8 cellular contexts compared by ENCODE assay signal in the genomic region with DNA sequence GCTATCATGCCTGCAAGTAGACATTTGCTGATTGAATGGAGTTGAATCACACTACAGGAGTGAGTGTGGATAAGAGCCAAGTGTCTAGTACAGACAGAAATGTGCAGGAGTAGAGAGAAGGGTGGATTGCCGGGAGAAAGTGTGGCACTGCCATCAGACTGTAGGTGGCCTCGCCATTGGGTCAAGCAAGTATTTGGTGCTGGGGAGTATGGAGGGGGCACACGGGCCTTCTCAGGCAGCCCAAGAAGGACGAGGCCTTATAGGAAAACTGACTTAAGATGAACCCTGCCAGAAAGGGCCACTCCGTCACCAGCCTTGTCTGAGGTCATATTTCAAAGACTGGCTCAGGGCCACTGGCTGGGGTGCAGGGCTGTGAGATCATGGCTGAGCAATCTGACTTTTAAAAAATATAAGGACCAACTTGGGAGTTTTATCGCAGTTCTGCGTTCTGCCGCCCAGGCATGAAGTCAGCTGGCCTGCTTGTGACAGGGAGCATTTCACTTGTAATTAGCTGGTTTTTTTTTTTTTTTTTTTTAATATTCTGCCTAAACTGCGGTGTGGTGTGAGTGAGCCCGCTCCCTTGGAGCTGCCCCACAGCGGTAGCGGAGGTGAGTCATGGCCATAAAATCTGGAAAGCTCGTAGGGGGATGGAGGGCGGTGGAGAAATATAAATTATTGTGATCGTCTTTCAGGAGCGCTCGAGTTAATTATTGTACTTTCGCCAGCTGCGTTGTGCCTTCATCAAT.
DNase-seq lines count a peak whose midpoint lies in the region; ATAC-seq and TF ChIP-seq lines count a peak whose summit lies in the region.

No MANE protein-coding gene starts in this region.

- peak; percentile 80 for DNase-seq in AG08396 (ENCODE audit: low spot score)
- peak; percentile 81 for DNase-seq in MG63
- peak; percentile 94 for DNase-seq in astrocyte of the spinal cord (ENCODE audit: low read depth, low spot score)
- DNase-seq in lower leg skin (ENCODE audit: low spot score in 2 of 2): peak; percentile 16 to 86
- no peak for DNase-seq in activated CD4-positive, alpha-beta memory T cell treated with anti-CD3 and anti-CD28 coated beads for 36 hours
- DNase-seq in mucosa of gallbladder (ENCODE audit: low spot score): no peak

- no peak for TF ChIP-seq POLR2A in lower leg skin (IDR thresholded peaks at IDR 0.05)

- WGBS in lower leg skin, 2 donors: 35 to 41% methylated on average over 19 of the region's 19 CpGs

- no peak overlapping the region for H3K4me3 Mint-ChIP-seq in activated CD4-positive, alpha-beta memory T cell treated with anti-CD3 and anti-CD28 coated beads for 36 hours

- no peaks in the 10 kb centered on the region for H3K27me3 ChIP-seq in MG63

- intact Hi-C loops in lower leg skin (cut with DNase I; ENCODE audit: low total_unique reads): no loop called here
- intact Hi-C loops in activated CD4-positive, alpha-beta memory T cell treated with anti-CD3 and anti-CD28 coated beads for 36 hours (cut with micrococcal nuclease): no loop called here

- no peaks in the 10 kb centered on the region for H3K36me3 Mint-ChIP-seq in activated CD4-positive, alpha-beta memory T cell treated with anti-CD3 and anti-CD28 coated beads for 36 hours

- H3K4me1 Mint-ChIP-seq in activated CD4-positive, alpha-beta memory T cell treated with anti-CD3 and anti-CD28 coated beads for 36 hours (ENCODE audit: low read depth): no peaks in the 10 kb centered on the region

- ATAC-seq in HG03571 (IDR thresholded peaks at IDR 0.05; ENCODE audit: unreplicated experiment): no peak
- ATAC-seq in GM21576 (IDR thresholded peaks at IDR 0.05; ENCODE audit: unreplicated experiment): no peak

- POLR2A ChIA-PET in activated CD4-positive, alpha-beta memory T cell treated with anti-CD3 and anti-CD28 coated beads for 36 hours (lab: Charles Lee): no interaction called here

- peaks cover 2% of the 10 kb centered on the region for H3K27me3 Mint-ChIP-seq in activated CD4-positive, alpha-beta memory T cell treated with anti-CD3 and anti-CD28 coated beads for 36 hours

- peak overlapping the region; percentile 20; the same call in 1 of the 2 replicates for H3K4me3 ChIP-seq in MG63
- H3K4me3 ChIP-seq in astrocyte of the spinal cord (ENCODE audit: low read depth, low read length): no peak overlapping the region
- no peak overlapping the region for H3K4me3 ChIP-seq in lower leg skin (ENCODE audit: low read depth, poor library complexity, severe bottlenecking)

- in situ Hi-C loops in astrocyte of the spinal cord (cut with HindIII; ENCODE audit: low sequenced_read_pairs): no loop called here

- H3K27ac Mint-ChIP-seq in activated CD4-positive, alpha-beta memory T cell treated with anti-CD3 and anti-CD28 coated beads for 36 hours: no peak overlapping the region

- H3K36me3 ChIP-seq in MG63: no peaks in the 10 kb centered on the region

- no peaks in the 10 kb centered on the region for H3K9me3 ChIP-seq in MG63

- CTCF ChIA-PET in activated CD4-positive, alpha-beta memory T cell treated with anti-CD3 and anti-CD28 coated beads for 36 hours (lab: Charles Lee): no interaction called here

- no peak for TF ChIP-seq CTCF in astrocyte of the spinal cord (IDR thresholded peaks at IDR 0.05; ENCODE audit: low read depth, low read length)
- no peak for TF ChIP-seq CTCF in lower leg skin (IDR thresholded peaks at IDR 0.05)

- H3K9me3 Mint-ChIP-seq in activated CD4-positive, alpha-beta memory T cell treated with anti-CD3 and anti-CD28 coated beads for 36 hours: no peaks in the 10 kb centered on the region

Comparison
In these comparisons a context has a peak if more than half of its experiments do, and no peak if none do; other contexts are left out.
1. DNase-seq: peak in AG08396 (single experiment), MG63 (single experiment), astrocyte of the spinal cord (single experiment) and lower leg skin (2 of 2); none in activated CD4-positive, alpha-beta memory T cell treated with anti-CD3 and anti-CD28 coated beads for 36 hours (single experiment) and mucosa of gallbladder (single experiment).